In the genomic region with DNA sequence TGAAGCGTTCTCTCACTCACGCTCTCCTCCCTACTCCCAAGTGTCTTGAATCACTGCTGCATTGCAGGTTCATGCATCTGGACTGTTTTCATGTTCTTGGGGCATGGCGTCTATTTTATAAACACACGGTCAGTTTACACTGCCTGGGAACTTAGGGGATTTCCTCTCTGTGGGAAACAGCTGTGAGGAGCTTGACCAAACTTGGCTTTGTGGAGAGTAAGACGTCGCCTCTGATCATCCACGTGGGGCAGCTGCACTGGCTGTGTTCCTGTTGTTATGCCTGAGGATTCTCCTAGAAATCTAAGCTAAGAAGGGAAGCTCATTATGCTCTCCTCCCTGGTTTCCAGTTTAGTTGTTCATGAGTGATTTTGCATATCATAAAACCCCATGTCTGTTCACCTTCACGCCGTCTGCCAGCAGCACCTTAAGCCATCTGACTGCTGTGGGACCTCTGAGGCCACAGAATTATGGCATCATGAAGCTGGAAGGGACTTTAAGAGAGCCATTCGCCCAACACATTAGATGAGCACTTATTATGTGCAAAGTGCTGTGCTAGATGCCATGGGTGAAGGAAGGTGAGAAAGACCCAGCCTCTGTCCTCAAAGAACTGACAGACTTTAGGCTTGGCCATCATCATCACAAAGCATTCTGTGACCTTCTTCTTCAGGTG, we compare ENCODE assay signal across 8 cellular contexts. TPM values are rescaled to one million over a fixed set of nuclear protein-coding genes. Genes with fewer than 3 reads are reported as not detected.
DNase-seq lines count a peak whose midpoint lies in the region; ATAC-seq and TF ChIP-seq lines count a peak whose summit lies in the region.

No MANE protein-coding gene starts in this region.

- in situ Hi-C loops in ACHN (cut with HindIII; ENCODE audit: low pct_ligation_motif_present, low pct_unique_long_range_greater_than_20kb, low sequenced_read_pairs), result no loop called here

- 20 to 31% methylated on average over 8 to 9 of the region's 10 CpGs for WGBS in esophagus squamous epithelium, 2 donors
- WGBS in sigmoid colon, 2 donors, result 35 to 49% methylated on average over 10 of the region's 10 CpGs

- POLR2A ChIA-PET in CD8-positive, alpha-beta T cell (lab: Charles Lee), result interaction anchor here (0.7 to 1.1 kb wide), 3 partner anchors 39 to 1125 kb away, joined by 3 read pairs; a partner anchor contains a TSS

- peak overlapping the region; percentile 3; the same call in 1 of the 2 replicates for H2AFZ ChIP-seq in Karpas-422 (ENCODE audit: low read length)

- peak in 3 of 4 donors; percentile 27 to 85 (median 73) for TF ChIP-seq EP300 in sigmoid colon (IDR thresholded peaks at IDR 0.05)

- no peaks in the 10 kb centered on the region for H3K9me3 ChIP-seq in CD8-positive, alpha-beta T cell (ENCODE audit: low read length)
- peaks cover 7% of the 10 kb centered on the region for H3K9me3 ChIP-seq in Karpas-422 (ENCODE audit: low read length)
- H3K9me3 ChIP-seq in esophagus squamous epithelium, result no peaks in the 10 kb centered on the region
- no peaks in the 10 kb centered on the region for H3K9me3 ChIP-seq in sigmoid colon

- no peak for TF ChIP-seq POLR2A in esophagus squamous epithelium (IDR thresholded peaks at IDR 0.05)
- TF ChIP-seq POLR2A in sigmoid colon (IDR thresholded peaks at IDR 0.05), result no peak

- ATAC-seq in CD8-positive, alpha-beta T cell, result no peak
- ATAC-seq in GM21423 (IDR thresholded peaks at IDR 0.05; ENCODE audit: unreplicated experiment), result peak; percentile 33

- H3K27me3 Mint-ChIP-seq in CD8-positive, alpha-beta T cell (ENCODE audit: low read depth), result no peaks in the 10 kb centered on the region
- peaks cover 51% of the 10 kb centered on the region for H3K27me3 Mint-ChIP-seq in HFFc6 (ENCODE audit: insufficient read depth)

- H4K20me1 ChIP-seq in Karpas-422 (ENCODE audit: insufficient read depth, low read depth, low read length), result no peaks in the 10 kb centered on the region

- intact Hi-C loops in CD8-positive, alpha-beta T cell (cut with DNase I, micrococcal nuclease), result loop anchor here in 1 of 2 experiments (5.0 kb wide), 1 partner anchor 41 kb away; a partner anchor contains a TSS
- intact Hi-C loops in esophagus squamous epithelium (cut with DNase I), result loop anchor here (5.0 kb wide), 1 partner anchor 121 kb away; a partner anchor contains a TSS
- intact Hi-C loops in sigmoid colon (cut with DNase I), result loop anchor here (2.0 to 5.0 kb wide), 3 partner anchors 71 to 119 kb away; a partner anchor contains a TSS

- no peaks in the 10 kb centered on the region for H3K27me3 ChIP-seq in CD8-positive, alpha-beta T cell (ENCODE audit: insufficient read depth, low read length)
- H3K27me3 ChIP-seq in Karpas-422 (ENCODE audit: low read length), result no peaks in the 10 kb centered on the region
- H3K27me3 ChIP-seq in esophagus squamous epithelium, result no peaks in the 10 kb centered on the region
- no peaks in the 10 kb centered on the region for H3K27me3 ChIP-seq in sigmoid colon

- CTCF ChIA-PET in CD8-positive, alpha-beta T cell (lab: Charles Lee), result interaction anchor here (1.6 to 9.9 kb wide), 3 partner anchors 11 to 136 kb away, joined by 3 to 121 read pairs (median 12); no protein-coding TSS in a partner anchor

- H3K27ac Mint-ChIP-seq in CD8-positive, alpha-beta T cell, result peak overlapping the region; percentile 46
- H3K27ac Mint-ChIP-seq in HFFc6, result no peak overlapping the region

- no peaks in the 10 kb centered on the region for H3K79me2 ChIP-seq in Karpas-422 (ENCODE audit: low read length)

- peak overlapping the region; percentile 64 for H3K9ac ChIP-seq in Karpas-422 (ENCODE audit: low read length)

- peaks cover 40% of the 10 kb centered on the region for H3K4me1 Mint-ChIP-seq in CD8-positive, alpha-beta T cell (ENCODE audit: low read depth)
- H3K4me1 Mint-ChIP-seq in HFFc6 (ENCODE audit: low read depth), result no peaks in the 10 kb centered on the region

- no peaks in the 10 kb centered on the region for H3K9me3 Mint-ChIP-seq in CD8-positive, alpha-beta T cell
- no peaks in the 10 kb centered on the region for H3K9me3 Mint-ChIP-seq in HFFc6

- peaks cover 26% of the 10 kb centered on the region for H3K4me1 ChIP-seq in CD8-positive, alpha-beta T cell (ENCODE audit: insufficient read depth, low read length)
- H3K4me1 ChIP-seq in Karpas-422 (ENCODE audit: low read length) (peaks cover 100% of the 10 kb centered on the region), esophagus squamous epithelium (peaks cover 33 to 50% (median 36%) of the 10 kb centered on the region in 3 donors), sigmoid colon (peaks cover 0 to 36% (median 34%) of the 10 kb centered on the region in 4 donors)

- no peaks in the 10 kb centered on the region for H3K36me3 ChIP-seq in CD8-positive, alpha-beta T cell (ENCODE audit: insufficient read depth, low read length)
- no peaks in the 10 kb centered on the region; the same call in 1 of the 2 replicates for H3K36me3 ChIP-seq in Karpas-422 (ENCODE audit: insufficient read depth, low read length)
- H3K36me3 ChIP-seq in esophagus squamous epithelium, result no peaks in the 10 kb centered on the region
- H3K36me3 ChIP-seq in sigmoid colon, result no peaks in the 10 kb centered on the region

- no peak for DNase-seq in CD8-positive, alpha-beta T cell
- DNase-seq in Karpas-422, result peak; percentile 97
- DNase-seq in esophagus squamous epithelium (lab: John Stamatoyannopoulos, UW), result no peak
- peak; percentile 94 for DNase-seq in sigmoid colon
- no peak for DNase-seq in ACHN
- no peak for DNase-seq in activated naive CD4-positive, alpha-beta T cell (lab: John Stamatoyannopoulos, UW)
- DNase-seq in HFFc6, result no peak

- H3K9me2 ChIP-seq in Karpas-422 (replicated peaks; ENCODE audit: insufficient read depth, low read length), result no peaks in the 10 kb centered on the region

- no peaks in the 10 kb centered on the region for H3K36me3 Mint-ChIP-seq in CD8-positive, alpha-beta T cell
- no peaks in the 10 kb centered on the region for H3K36me3 Mint-ChIP-seq in HFFc6 (ENCODE audit: low read depth)

- H3K4me3 Mint-ChIP-seq in CD8-positive, alpha-beta T cell, result no peak overlapping the region
- no peak overlapping the region for H3K4me3 Mint-ChIP-seq in HFFc6

- TF ChIP-seq CTCF in CD8-positive, alpha-beta T cell (IDR thresholded peaks at IDR 0.05), result no peak
- TF ChIP-seq CTCF in esophagus squamous epithelium (IDR thresholded peaks at IDR 0.05) (no peak), sigmoid colon (IDR thresholded peaks at IDR 0.05) (no peak), HFFc6 (IDR thresholded peaks at IDR 0.05) (no peak)

- H3K4me2 ChIP-seq in Karpas-422 (ENCODE audit: low read depth, low read length, poor library complexity, severe bottlenecking), result peak overlapping the region; percentile 61

- no peak overlapping the region for H3K4me3 ChIP-seq in CD8-positive, alpha-beta T cell (ENCODE audit: low read depth, low read length)
- H3K4me3 ChIP-seq in Karpas-422 (ENCODE audit: low read length) (peak overlapping the region; percentile 40), esophagus squamous epithelium (no peak overlapping the region), sigmoid colon (no peak overlapping the region)

- no peak overlapping the region for H3K27ac ChIP-seq in CD8-positive, alpha-beta T cell (ENCODE audit: low read depth, low read length)
- H3K27ac ChIP-seq in Karpas-422 (ENCODE audit: low read length) (peak overlapping the region; percentile 82), esophagus squamous epithelium (peak overlapping the region; percentile 48 to 81 (median 68)), sigmoid colon (peak overlapping the region; percentile 61 to 82 (median 80))

RNA-seq across cellular contexts. Expression of a gene that starts 38.8 kb away (rescaled TPM):
- 1 to 10 TPM; 1.0 to 1.1 TPM for total RNA-seq in CD8-positive, alpha-beta T cell
- 803 and 894 TPM in 2 replicates for total RNA-seq in Karpas-422 (2014; rRNA removed; shearing (Covaris generic); ENCODE audit: low replicate concordance)
- total RNA-seq in esophagus squamous epithelium (1 to 10 TPM in 2 of 4 donors, under 1 TPM in 1, not detected in 1; 0.57 to 2.2 (median 1.8) TPM), sigmoid colon (under 1 TPM in 1 of 4 donors, not detected in 3; 0.16 TPM)
- polyA plus RNA-seq in sigmoid colon, result 10 to 100 TPM in 1 of 3 donors, 1 to 10 TPM in 1, under 1 TPM in 1; 0.92 to 27.0 (median 1.2) TPM
- not detected for total RNA-seq in HFFc6 (2021; fragmentation: NEBNext Ultra II Directional; extraction: Animal tissue kit (Norgen Biotek cat#: 25700))

Comparison
In these comparisons a context has a peak if more than half of its experiments do, and no peak if none do; other contexts are left out.
1. DNase-seq: peak in Karpas-422 (single experiment) and sigmoid colon (single experiment); none in CD8-positive, alpha-beta T cell (0 of 7), esophagus squamous epithelium (single experiment), ACHN (single experiment), activated naive CD4-positive, alpha-beta T cell (0 of 4) and HFFc6 (single experiment).
2. RNA of a gene that starts 38.8 kb away (total RNA-seq): 803 to 894 TPM in Karpas-422; 0.57 to 2.2 TPM in esophagus squamous epithelium, 1.0 to 1.1 TPM in CD8-positive, alpha-beta T cell, 0.16 TPM in sigmoid colon and not detected in HFFc6; every median in the first group is over 100 times any median in the second.